In the genomic region with DNA sequence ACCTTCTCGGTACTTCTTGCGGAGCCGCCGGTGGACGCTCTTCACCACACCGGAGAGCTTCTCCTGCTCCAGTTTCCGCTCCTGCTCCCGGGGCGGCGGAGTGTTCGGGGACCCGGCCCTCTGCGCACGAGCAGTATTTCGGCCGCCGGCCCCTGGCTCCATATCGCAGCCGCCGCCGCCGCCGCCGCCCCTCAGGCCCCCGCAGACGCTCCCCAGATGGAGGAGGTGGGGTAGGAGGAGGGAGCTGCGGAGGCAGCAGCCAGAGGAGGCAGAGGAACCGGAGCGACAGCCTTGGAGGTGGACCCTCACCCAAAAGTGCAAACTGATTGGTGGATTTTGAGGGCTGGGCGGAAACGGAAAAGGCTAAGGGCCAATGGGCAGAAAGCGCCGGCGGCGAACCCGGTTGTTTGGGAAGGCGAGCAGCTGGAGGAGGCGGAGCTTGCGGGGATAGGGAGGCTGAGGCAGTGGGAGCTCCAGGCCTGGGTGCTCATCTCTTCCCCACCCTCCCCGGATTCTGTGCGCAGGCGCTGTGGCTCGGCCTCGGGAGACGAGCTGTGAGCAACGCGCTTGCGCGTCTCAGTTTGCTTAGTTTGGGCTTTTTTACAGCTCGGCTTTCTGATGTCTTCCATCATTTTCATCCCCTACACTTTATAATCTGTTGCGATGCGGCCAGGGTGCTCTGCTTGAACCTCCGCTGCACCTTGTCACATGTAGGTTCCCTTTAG, we compare ENCODE assay signal across 8 cellular contexts.
DNase-seq lines count a peak whose midpoint lies in the region; ATAC-seq and TF ChIP-seq lines count a peak whose summit lies in the region.

No MANE protein-coding gene starts in this region.

- H3K9ac ChIP-seq in BLaER1 treated with 17β-estradiol and CSF1 and Interleukin-3, amounts not matched to agents 10 nM and 100 nM: peak overlapping the region; percentile 77 to 94 (median 86)

- TF ChIP-seq CTCF in coronary artery (IDR thresholded peaks at IDR 0.05): no peak

- peak overlapping the region; percentile 71 to 91 (median 79) for H3K27ac ChIP-seq in BLaER1 treated with 17β-estradiol and CSF1 and Interleukin-3, amounts not matched to agents 10 nM and 100 nM
- peak overlapping the region; percentile 72 to 87 for H3K27ac ChIP-seq in coronary artery
- H3K27ac ChIP-seq in layer of hippocampus (ENCODE audit: low read depth, low read length): peak overlapping the region; percentile 72

- DNase-seq in NCI-H526 (lab: John Stamatoyannopoulos, UW): peak; percentile 99 to 100
- DNase-seq in activated CD4-positive, alpha-beta T cell treated with anti-CD3 and anti-CD28 coated beads, Interleukin-2, amount 10 ng/mL, durations not matched to agents 24 days and 14 days: peak; percentile 100
- peak; percentile 100 for DNase-seq in coronary artery (ENCODE audit: low spot score)
- peak; percentile 97 to 99 (median 98) for DNase-seq in stimulated activated CD4-positive, alpha-beta T cell treated with anti-CD3 and anti-CD28 coated beads, Interleukin-1b, Interleukin-23, amount 100 ng/mL, for 24 hours (ENCODE audit: low read depth in 4 of 4, low spot score in 1 of 4)

- peaks cover 26% of the 10 kb centered on the region for H3K4me1 Mint-ChIP-seq in activated CD4-positive, alpha-beta T cell treated with anti-CD3 and anti-CD28 coated beads, Interleukin-2, amount 10 ng/mL, durations not matched to agents 24 days and 14 days

- peaks cover 5% of the 10 kb centered on the region for H3K27me3 Mint-ChIP-seq in activated CD4-positive, alpha-beta T cell treated with anti-CD3 and anti-CD28 coated beads, Interleukin-2, amount 10 ng/mL, durations not matched to agents 24 days and 14 days

- H4K20me1 ChIP-seq in BLaER1 treated with 17β-estradiol and CSF1 and Interleukin-3, amounts not matched to agents 10 nM and 100 nM: peaks cover 0 to 38% (median 0%) of the 10 kb centered on the region in 11 experiments; a peak in 7 of 22 replicates

- H3K27ac Mint-ChIP-seq in activated CD4-positive, alpha-beta T cell treated with anti-CD3 and anti-CD28 coated beads, Interleukin-2, amount 10 ng/mL, durations not matched to agents 24 days and 14 days: peak overlapping the region; percentile 97

- H3K27me3 ChIP-seq in BLaER1 treated with 17β-estradiol and CSF1 and Interleukin-3, amounts not matched to agents 10 nM and 100 nM: no peaks in the 10 kb centered on the region
- H3K27me3 ChIP-seq in layer of hippocampus (ENCODE audit: control insufficient read depth, insufficient read depth, low read length): no peaks in the 10 kb centered on the region

- H3K4me2 ChIP-seq in BLaER1 treated with 17β-estradiol and CSF1 and Interleukin-3, amounts not matched to agents 10 nM and 100 nM: peak overlapping the region; percentile 89 to 97 (median 93)

- H3K36me3 ChIP-seq in BLaER1 treated with 17β-estradiol and CSF1 and Interleukin-3, amounts not matched to agents 10 nM and 100 nM: peaks cover 0 to 14% (median 0%) of the 10 kb centered on the region in 11 experiments; a peak in 7 of 22 replicates

- ATAC-seq in GM19328 (IDR thresholded peaks at IDR 0.05; ENCODE audit: unreplicated experiment) (peak; percentile 97), HG03469 (IDR thresholded peaks at IDR 0.05; ENCODE audit: unreplicated experiment) (peak; percentile 93)

- H3K4me3 ChIP-seq in BLaER1 treated with 17β-estradiol and CSF1 and Interleukin-3, amounts not matched to agents 10 nM and 100 nM: peak overlapping the region; percentile 85 to 96 (median 91)
- H3K4me3 ChIP-seq in coronary artery: peak overlapping the region; percentile 96

- no peaks in the 10 kb centered on the region for H3K9me3 ChIP-seq in BLaER1 treated with 17β-estradiol and CSF1 and Interleukin-3, amounts not matched to agents 10 nM and 100 nM (replicated peaks in 1 of 11)

- H3K4me3 Mint-ChIP-seq in activated CD4-positive, alpha-beta T cell treated with anti-CD3 and anti-CD28 coated beads, Interleukin-2, amount 10 ng/mL, durations not matched to agents 24 days and 14 days: peak overlapping the region; percentile 95

- peaks cover 15 to 45% (median 24%) of the 10 kb centered on the region in 10 experiments for H3K4me1 ChIP-seq in BLaER1 treated with 17β-estradiol and CSF1 and Interleukin-3, amounts not matched to agents 10 nM and 100 nM

- peaks cover 5% of the 10 kb centered on the region for H3K9me3 Mint-ChIP-seq in activated CD4-positive, alpha-beta T cell treated with anti-CD3 and anti-CD28 coated beads, Interleukin-2, amount 10 ng/mL, durations not matched to agents 24 days and 14 days

- intact Hi-C loops in activated CD4-positive, alpha-beta T cell treated with anti-CD3 and anti-CD28 coated beads, Interleukin-2, amount 10 ng/mL, durations not matched to agents 24 days and 14 days (cut with micrococcal nuclease): loop anchor here (1.0 to 2.0 kb wide), 4 partner anchors 151 to 733 kb away; partner anchors contain the start of genes DOCK4, IFRD1, SMIM30 and ZNF277

- H3K36me3 Mint-ChIP-seq in activated CD4-positive, alpha-beta T cell treated with anti-CD3 and anti-CD28 coated beads, Interleukin-2, amount 10 ng/mL, durations not matched to agents 24 days and 14 days (ENCODE audit: low read depth): peaks cover 5% of the 10 kb centered on the region

Comparison
In these comparisons a context has a peak if more than half of its experiments do, and no peak if none do; other contexts are left out.
1. Peak in every context shown above with its lines: DNase-seq, ATAC-seq, H3K4me3 ChIP-seq and H3K27ac ChIP-seq.